ENCODE assay signal across 14 cellular contexts in the genomic region with DNA sequence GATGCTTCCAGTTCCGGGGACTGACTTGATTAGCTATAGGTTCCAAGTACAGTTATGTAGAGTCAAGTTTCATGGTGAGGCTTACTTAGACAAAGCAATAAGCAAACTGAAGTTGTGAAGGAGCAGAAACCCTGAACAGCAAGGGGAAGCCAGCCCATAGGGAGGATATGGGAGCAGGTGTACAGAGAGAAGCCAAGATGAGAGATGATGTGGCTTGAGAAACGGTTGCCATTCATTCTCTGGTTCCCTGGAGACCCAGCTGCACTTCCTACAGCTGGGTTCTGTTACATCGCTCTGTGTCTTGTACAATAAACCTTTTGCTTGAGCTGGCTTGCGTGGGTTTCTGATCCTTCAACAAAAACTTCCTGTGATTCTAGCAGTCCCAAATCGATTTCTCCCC.
A peak's percentile ranks its signal among the peaks of the same experiment; 100 is the strongest.
DNase-seq lines count a peak whose midpoint lies in the region; ATAC-seq and TF ChIP-seq lines count a peak whose summit lies in the region.
"Had no signal": no experiment of that assay in that cellular context is flagged by ENCODE, and none has a peak within 500 bp of the region (broad histone marks: within the 10 kb centered on the region; RNA-seq: fewer than 3 reads in every experiment).

No MANE protein-coding gene starts in this region.

- no peak overlapping the region for H4K8ac ChIP-seq in neuronal stem cell (ENCODE audit: low read depth, low read length)

- no peaks in the 10 kb centered on the region for H3K9me3 ChIP-seq in neuronal stem cell (replicated peaks in 1 of 2; ENCODE audit: control insufficient read depth in 2 of 2, insufficient read depth in 1 of 2, low read depth in 1 of 2, low read length in 2 of 2)
- H3K9me3 ChIP-seq: tibial nerve had no signal

- H3K18ac ChIP-seq in neuronal stem cell (ENCODE audit: low read length): no peak overlapping the region

- peaks cover 18 to 20% of the 10 kb centered on the region in 2 donors for H3K4me1 ChIP-seq in neuronal stem cell (ENCODE audit: control insufficient read depth in 2 of 2, insufficient read depth in 1 of 2, low read depth in 1 of 2, low read length in 2 of 2)

- no peak overlapping the region for H2BK120ac ChIP-seq in neuronal stem cell (ENCODE audit: low read depth, low read length)

- H3K14ac ChIP-seq in neuronal stem cell (ENCODE audit: low read length): no peak overlapping the region

- H3K27me3 ChIP-seq in neuronal stem cell (ENCODE audit: control insufficient read depth in 3 of 3, insufficient read depth in 3 of 3, low read depth in 1 of 3, low read length in 3 of 3): peaks cover 0 to 2% (median 1%) of the 10 kb centered on the region in 3 experiments
- H3K27me3 ChIP-seq: tibial nerve had no signal

- no peak overlapping the region for H2BK12ac ChIP-seq in neuronal stem cell (ENCODE audit: low read length)

- CTCF ChIA-PET in HEK293T (lab: Yijun Ruan, JAX): no interaction called here

- H3K79me1 ChIP-seq in neuronal stem cell (ENCODE audit: low read depth, low read length): no peaks in the 10 kb centered on the region

- no peak overlapping the region for H3K4ac ChIP-seq in neuronal stem cell (ENCODE audit: low read length)

- H3K4me2 ChIP-seq in neuronal stem cell (ENCODE audit: insufficient read depth, low read length, poor library complexity, severe bottlenecking): no peak overlapping the region

- H4K91ac ChIP-seq in neuronal stem cell (ENCODE audit: low read depth, low read length, poor library complexity): no peak overlapping the region

- ATAC-seq in GM19023 (IDR thresholded peaks at IDR 0.05; ENCODE audit: unreplicated experiment) (peak; percentile 55), left lobe of liver (no peak), GM19395 (IDR thresholded peaks at IDR 0.05; ENCODE audit: unreplicated experiment) (no peak)

- no peak overlapping the region for H3K27ac ChIP-seq in neuronal stem cell (replicated peaks; ENCODE audit: low read length)

- H3K9ac ChIP-seq in neuronal stem cell (ENCODE audit: low read depth, low read length, poor library complexity): no peak overlapping the region

- no peaks in the 10 kb centered on the region for H3K36me3 ChIP-seq in neuronal stem cell (replicated peaks in 1 of 2; ENCODE audit: control insufficient read depth in 2 of 2, insufficient read depth in 2 of 2, low read length in 2 of 2)
- H3K36me3 ChIP-seq: tibial nerve had no signal

- H3K4me3 ChIP-seq in neuronal stem cell (ENCODE audit: low read length in 2 of 2): no peak overlapping the region
- H3K4me3 ChIP-seq: tibial nerve had no signal

- POLR2A ChIA-PET in HEK293T (lab: Yijun Ruan, JAX): no interaction called here

- H2BK5ac ChIP-seq in neuronal stem cell (ENCODE audit: low read length): no peak overlapping the region

- H2AK5ac ChIP-seq in neuronal stem cell (ENCODE audit: low read depth, low read length): no peak overlapping the region

- DNase-seq in HEK293T (ENCODE audit: extremely low spot score) (peak; percentile 6), NCI-H2107 (lab: John Stamatoyannopoulos, UW) (peak; percentile 46), neuronal stem cell (ENCODE audit: low spot score) (no peak), NCI-H82 (lab: John Stamatoyannopoulos, UW) (no peak), left lobe of liver (ENCODE audit: low spot score) (no peak)
- no peak for DNase-seq in stimulated activated CD4-positive, alpha-beta T cell treated with anti-CD3 and anti-CD28 coated beads, Interleukin-1b, Interleukin-23, amount 100 ng/mL, for 48 hours
- DNase-seq: activated T-cell treated with anti-CD3 and anti-CD28 coated beads, Interleukin-2, amount 50 U/mL, for 4 hours; COR-L47; GOT3; left cardiac atrium; NCI-H1092 had no signal

- H3K23ac ChIP-seq in neuronal stem cell (ENCODE audit: low read depth, low read length, poor library complexity): no peak overlapping the region

- no CpG with 5 or more reads among the region's 5 CpGs for WGBS in neuronal stem cell (ENCODE audit: extremely low coverage in 2 of 2, insufficient read length in 2 of 2, insufficient replicate concordance in 1 of 2), 2 donors

- H2BK15ac ChIP-seq in neuronal stem cell (ENCODE audit: low read length): no peak overlapping the region

- H2AFZ ChIP-seq in neuronal stem cell (ENCODE audit: low read length): peak overlapping the region; percentile 32

TF ChIP-seq in HEK293T, 16 proteins besides CTCF, POLR2A, EP300 and RAD21:
- no peak for TF ChIP-seq ARNT (IDR thresholded peaks at IDR 0.05)
- no peak for TF ChIP-seq FOXM1 (IDR thresholded peaks at IDR 0.05; ENCODE audit: borderline replicate concordance)
- no peak for TF ChIP-seq HDGF (IDR thresholded peaks at IDR 0.05; ENCODE audit: borderline replicate concordance)
- no peak for TF ChIP-seq ZNF384 (IDR thresholded peaks at IDR 0.05)
- no peak for TF ChIP-seq L3MBTL2 (conservative IDR thresholded peaks at IDR 0.05)

Comparison
In these comparisons a context has a peak if more than half of its experiments do, and no peak if none do; other contexts are left out.
1. DNase-seq: peak in HEK293T (single experiment) and NCI-H2107 (single experiment); none in neuronal stem cell (single experiment), stimulated activated CD4-positive, alpha-beta T cell treated with anti-CD3 and anti-CD28 coated beads, Interleukin-1b, Interleukin-23, amount 100 ng/mL, for 48 hours (single experiment), NCI-H82 (single experiment) and left lobe of liver (single experiment).